In genomic region chr14:51922624-51923023, GRCh38 we compare ENCODE assay signal across 16 cellular contexts.
A peak's percentile ranks its signal among the peaks of the same experiment; 100 is the strongest.
DNase-seq lines count a peak whose midpoint lies in the region; ATAC-seq and TF ChIP-seq lines count a peak whose summit lies in the region.
"Had no signal": no experiment of that assay in that cellular context is flagged by ENCODE, and none has a peak within 500 bp of the region (broad histone marks: within the 10 kb centered on the region; RNA-seq: fewer than 3 reads in every experiment).

No MANE protein-coding gene starts in this region.

- H3K4me1 Mint-ChIP-seq in T-helper 17 cell: peaks cover 36% of the 10 kb centered on the region
- H3K4me1 Mint-ChIP-seq in nephron: peaks cover 24% of the 10 kb centered on the region

- ATAC-seq in T-helper 17 cell: no peak
- no peak for ATAC-seq in HG02759 (IDR thresholded peaks at IDR 0.05; ENCODE audit: unreplicated experiment)

- no peaks in the 10 kb centered on the region for H3K27me3 Mint-ChIP-seq in T-helper 17 cell
- no peaks in the 10 kb centered on the region for H3K27me3 Mint-ChIP-seq in nephron (ENCODE audit: low read depth)

- H3K27ac Mint-ChIP-seq in T-helper 17 cell: peak overlapping the region; percentile 87
- peak overlapping the region; percentile 88 to 94 (median 89) for H3K27ac Mint-ChIP-seq in nephron
- H3K27ac Mint-ChIP-seq: activated naive CD4-positive, alpha-beta T cell treated with anti-CD3 and anti-CD28 coated beads for 36 hours had no signal

- H3K36me3 Mint-ChIP-seq in T-helper 17 cell (ENCODE audit: low read depth) (peaks cover 2% of the 10 kb centered on the region), nephron (ENCODE audit: low read depth) (no peaks in the 10 kb centered on the region)

- H3K9me3 ChIP-seq in T-helper 17 cell (ENCODE audit: control insufficient read depth, low read length, poor library complexity, severe bottlenecking): no peaks in the 10 kb centered on the region
- H3K9me3 ChIP-seq: BE2C, MG63, right lobe of liver, SJCRH30 had no signal

- H3K4me3 Mint-ChIP-seq in T-helper 17 cell (peak overlapping the region; percentile 53), nephron (peak overlapping the region; percentile 1 to 25 (median 6))
- H3K4me3 Mint-ChIP-seq: activated naive CD4-positive, alpha-beta T cell treated with anti-CD3 and anti-CD28 coated beads for 36 hours had no signal

- TF ChIP-seq CTCF in nephron (IDR thresholded peaks at IDR 0.05; ENCODE audit: unreplicated experiment in 3 of 3): no peak

- no peaks in the 10 kb centered on the region for H3K9me3 Mint-ChIP-seq in nephron
- H3K9me3 Mint-ChIP-seq: activated naive CD4-positive, alpha-beta T cell treated with anti-CD3 and anti-CD28 coated beads for 36 hours had no signal

- peak; percentile 16 for DNase-seq in AG08396 (ENCODE audit: low spot score)
- no peak for DNase-seq in T-helper 17 cell
- peak; percentile 30 for DNase-seq in globus pallidus (ENCODE audit: low spot score)
- DNase-seq in NCI-H510A (lab: John Stamatoyannopoulos, UW): no peak
- no peak for DNase-seq in NCI-H748 (lab: John Stamatoyannopoulos, UW; ENCODE audit: unreplicated experiment)
- DNase-seq in NCI-H526 treated with DMSO at 0.1 percent for 48 hours (lab: John Stamatoyannopoulos, UW): no peak
- DNase-seq: activated CD4-positive, alpha-beta T cell treated with anti-CD3 and anti-CD28 coated beads for 48 hours; activated naive CD4-positive, alpha-beta T cell treated with anti-CD3 and anti-CD28 coated beads for 36 hours; BE2C; kidney; MG63; NCI-H69; right lobe of liver; SJCRH30 had no signal

Comparison
In these comparisons a context has a peak if more than half of its experiments do, and no peak if none do; other contexts are left out.
1. DNase-seq: peak in AG08396 (single experiment) and globus pallidus (single experiment); none in T-helper 17 cell (0 of 3), NCI-H510A (single experiment), NCI-H748 (single experiment) and NCI-H526 treated with DMSO at 0.1 percent for 48 hours (single experiment).